Comparison of ENCODE assay signal across 18 cellular contexts in the genomic region with DNA sequence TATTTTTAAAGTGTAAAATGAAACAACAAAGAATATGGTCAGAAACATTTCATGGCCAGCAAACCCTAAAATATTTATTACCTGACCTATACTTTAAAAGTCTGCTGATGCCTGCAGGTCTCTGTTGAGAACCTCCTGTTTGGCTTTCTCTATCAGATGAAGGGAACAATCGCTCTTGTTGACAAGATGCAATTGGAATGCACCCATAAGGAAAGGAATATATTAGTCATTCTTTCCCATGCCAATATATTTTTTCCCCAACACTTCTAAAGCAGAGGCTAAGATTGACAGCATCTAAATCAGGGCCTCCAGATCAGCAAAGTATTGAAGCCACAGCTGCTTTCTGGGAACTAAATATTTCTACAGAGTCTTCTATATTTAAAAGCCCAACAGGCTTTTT.
"Had no signal": no experiment of that assay in that cellular context is flagged by ENCODE, and none has a peak within 500 bp of the region (broad histone marks: within the 10 kb centered on the region; RNA-seq: fewer than 3 reads in every experiment).

No MANE protein-coding gene starts in this region.

- DNase-seq: activated CD4-positive, alpha-beta memory T cell treated with anti-CD3 and anti-CD28 coated beads, Interleukin-2, amount 10 ng/mL, durations not matched to agents 7 days and 5 days; activated CD4-positive, alpha-beta T cell treated with anti-CD3 and anti-CD28 coated beads, Interleukin-2, amount 10 ng/mL, durations not matched to agents 24 days and 14 days; activated effector memory CD4-positive, alpha-beta T cell treated with anti-CD3 and anti-CD28 coated beads, Interleukin-2, amount 50 U/mL, for 16 hours; activated naive CD4-positive, alpha-beta T cell treated with anti-CD3 and anti-CD28 coated beads, Interleukin-2, amount 10 ng/mL, durations not matched to agents 7 days and 5 days; activated naive CD8-positive, alpha-beta T cell treated with anti-CD3 and anti-CD28 coated beads, Interleukin-2, amount 50 U/mL, for 24 hours; activated T-cell treated with anti-CD3 and anti-CD28 coated beads for 4 hours; caudate nucleus; effector memory CD4-positive, alpha-beta T cell; immature natural killer cell; left ventricle myocardium inferior; stimulated activated CD4-positive, alpha-beta T cell treated with anti-CD3 and anti-CD28 coated beads, Interleukin-1b, Interleukin-23, amount 100 ng/mL, for 48 hours; stimulated activated naive CD8-positive, alpha-beta T cell treated with anti-CD3 and anti-CD28 coated beads, Interleukin-15, amount 100 ng/mL, for 72 hours; SW 1271; T-helper 17 cell; tibial artery had no signal

- H3K9me3 ChIP-seq: tibial artery had no signal

- ATAC-seq: activated naive CD8-positive, alpha-beta T cell treated with anti-CD3 and anti-CD28 coated beads, Interleukin-2, amount 50 U/mL, for 24 hours; natural killer cell treated with Interleukin-12 subunit alpha and Interleukin-12 subunit beta and Interleukin-15 and Interleukin-18, amount 100 ng/mL, for 72 hours; stimulated activated effector memory CD8-positive, alpha-beta T cell treated with anti-CD3 and anti-CD28 coated beads, Interleukin-12 subunit alpha, Interleukin-12 subunit beta, amount 100 ng/mL, for 72 hours; stimulated activated naive CD8-positive, alpha-beta T cell treated with anti-CD3 and anti-CD28 coated beads, Interleukin-15, amount 100 ng/mL, for 72 hours; T-helper 17 cell had no signal

- H3K27me3 ChIP-seq: right atrium auricular region, tibial artery had no signal

- H3K4me1 ChIP-seq: left ventricle myocardium inferior, right atrium auricular region, tibial artery had no signal

- H3K27ac ChIP-seq: left ventricle myocardium inferior, right atrium auricular region, tibial artery had no signal

- H3K36me3 ChIP-seq: left ventricle myocardium inferior, right atrium auricular region, tibial artery had no signal

- H3K4me3 ChIP-seq: left ventricle myocardium inferior, right atrium auricular region, tibial artery had no signal
